8 cellular contexts compared by ENCODE assay signal in the genomic region with DNA sequence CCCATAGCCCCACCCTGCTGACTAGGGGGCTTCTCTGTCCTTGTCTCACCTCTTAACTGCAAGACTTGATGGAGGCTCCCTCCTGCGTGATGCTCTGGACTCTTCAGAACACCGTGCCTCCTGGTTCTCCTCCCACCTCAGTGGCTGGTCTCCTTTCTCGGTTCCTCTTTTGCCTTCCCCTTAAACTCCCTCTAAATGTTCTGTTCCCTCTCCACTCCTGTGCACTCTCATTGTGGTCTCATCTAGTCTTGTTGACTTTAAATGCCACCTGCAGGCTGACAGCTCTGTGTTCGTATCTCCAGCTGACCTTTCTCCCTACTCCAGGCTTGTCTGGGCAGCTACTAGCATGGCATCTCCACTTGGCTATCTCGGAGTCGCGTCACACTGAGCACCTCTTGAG. TPM values are rescaled to one million over a fixed set of nuclear protein-coding genes. Genes with fewer than 3 reads are reported as not detected.
DNase-seq lines count a peak whose midpoint lies in the region; ATAC-seq and TF ChIP-seq lines count a peak whose summit lies in the region.

No MANE protein-coding gene starts in this region.

- no peak overlapping the region for H2BK5ac ChIP-seq in neuronal stem cell (ENCODE audit: low read length)

- H3K14ac ChIP-seq in neuronal stem cell (ENCODE audit: low read length), result no peak overlapping the region

- H3K9ac ChIP-seq in neuronal stem cell (ENCODE audit: low read depth, low read length, poor library complexity), result no peak overlapping the region

- H3K9me3 ChIP-seq in BE2C (no peaks in the 10 kb centered on the region), neuronal stem cell (replicated peaks in 1 of 2; ENCODE audit: control insufficient read depth in 2 of 2, insufficient read depth in 1 of 2, low read depth in 1 of 2, low read length in 2 of 2) (no peaks in the 10 kb centered on the region)

- no peaks in the 10 kb centered on the region for H3K27me3 Mint-ChIP-seq in CD14-positive monocyte (ENCODE audit: low read depth in 3 of 3)

- peak; percentile 83 for ATAC-seq in GM19035 (IDR thresholded peaks at IDR 0.05; ENCODE audit: unreplicated experiment)
- ATAC-seq in HG03039 (IDR thresholded peaks at IDR 0.05; ENCODE audit: unreplicated experiment), result peak; percentile 86
- ATAC-seq in sciatic nerve, result no peak

- TF ChIP-seq CTCF in CD14-positive monocyte (IDR thresholded peaks at IDR 0.05) (no peak), BE2C (IDR thresholded peaks at IDR 0.05; ENCODE audit: low read depth, low read length) (no peak)

- H4K91ac ChIP-seq in neuronal stem cell (ENCODE audit: low read depth, low read length, poor library complexity), result no peak overlapping the region

- H3K36me3 Mint-ChIP-seq in CD14-positive monocyte, result peaks cover 89 to 99% of the 10 kb centered on the region in 2 donors

- no peaks in the 10 kb centered on the region for H3K9me3 Mint-ChIP-seq in CD14-positive monocyte

- H3K27ac Mint-ChIP-seq in CD14-positive monocyte, result peak overlapping the region in 6 of 7 donors; percentile 40 to 72 (median 53)

- H3K18ac ChIP-seq in neuronal stem cell (ENCODE audit: low read length), result no peak overlapping the region

- no peak overlapping the region for H2AK5ac ChIP-seq in neuronal stem cell (ENCODE audit: low read depth, low read length)

- H3K4me1 ChIP-seq in BE2C (peaks cover 12% of the 10 kb centered on the region), neuronal stem cell (ENCODE audit: control insufficient read depth in 2 of 2, insufficient read depth in 1 of 2, low read depth in 1 of 2, low read length in 2 of 2) (no peaks in the 10 kb centered on the region)

- H3K4me2 ChIP-seq in neuronal stem cell (ENCODE audit: insufficient read depth, low read length, poor library complexity, severe bottlenecking), result no peak overlapping the region

- no peak overlapping the region for H2BK120ac ChIP-seq in neuronal stem cell (ENCODE audit: low read depth, low read length)

- H3K4ac ChIP-seq in neuronal stem cell (ENCODE audit: low read length), result no peak overlapping the region

- no peaks in the 10 kb centered on the region for H3K79me1 ChIP-seq in neuronal stem cell (ENCODE audit: low read depth, low read length)

- no peak overlapping the region for H3K27ac ChIP-seq in neuronal stem cell (replicated peaks; ENCODE audit: low read length)

- no peak overlapping the region for H3K4me3 Mint-ChIP-seq in CD14-positive monocyte

- peaks cover 10% of the 10 kb centered on the region for H3K4me1 Mint-ChIP-seq in CD14-positive monocyte

- DNase-seq in CD14-positive monocyte (ENCODE audit: low spot score) (no peak), SKM-1 treated with dmso at 0.1 percent for 144 hours (lab: John Stamatoyannopoulos, UW; ENCODE audit: unreplicated experiment) (peak; percentile 43), activated gamma-delta T cell treated with Interleukin-2 at 50 U/mL for 16 hours (no peak), BE2C (no peak), sciatic nerve (ENCODE audit: low spot score) (no peak), neuronal stem cell (ENCODE audit: low spot score) (no peak)

- H3K27me3 ChIP-seq in BE2C, result no peaks in the 10 kb centered on the region
- no peaks in the 10 kb centered on the region for H3K27me3 ChIP-seq in neuronal stem cell (ENCODE audit: control insufficient read depth in 3 of 3, insufficient read depth in 3 of 3, low read depth in 1 of 3, low read length in 3 of 3)

- H2AFZ ChIP-seq in neuronal stem cell (ENCODE audit: low read length), result no peak overlapping the region

- H4K8ac ChIP-seq in neuronal stem cell (ENCODE audit: low read depth, low read length), result no peak overlapping the region

- no peak overlapping the region for H2BK12ac ChIP-seq in neuronal stem cell (ENCODE audit: low read length)

- WGBS in neuronal stem cell (ENCODE audit: extremely low coverage in 2 of 2, insufficient read length in 2 of 2, insufficient replicate concordance in 1 of 2), 2 donors, result no CpG with 5 or more reads among the region's 7 CpGs

- no peak overlapping the region for H3K23ac ChIP-seq in neuronal stem cell (ENCODE audit: low read depth, low read length, poor library complexity)

- intact Hi-C loops in CD14-positive monocyte (cut with micrococcal nuclease), result loop anchor here in 1 of 2 donors (5.0 kb wide), 1 partner anchor 35 kb away; no protein-coding TSS in a partner anchor
- intact Hi-C loops in sciatic nerve (cut with DNase I), result no loop called here

- H3K4me3 ChIP-seq in BE2C (ENCODE audit: low read depth, low read length) (no peak overlapping the region), neuronal stem cell (ENCODE audit: low read length in 2 of 2) (no peak overlapping the region)

- H2BK15ac ChIP-seq in neuronal stem cell (ENCODE audit: low read length), result no peak overlapping the region

- H3K36me3 ChIP-seq in BE2C (peaks cover 95% of the 10 kb centered on the region), neuronal stem cell (replicated peaks in 1 of 2; ENCODE audit: control insufficient read depth in 2 of 2, insufficient read depth in 2 of 2, low read length in 2 of 2) (peaks cover 59 to 97% of the 10 kb centered on the region in 2 donors)

RNA-seq across cellular contexts. Expression of a gene that starts 28.3 kb away (rescaled TPM):
- polyA plus RNA-seq in CD14-positive monocyte, result 10 to 100 TPM; 14.7 to 23.6 TPM
- polyA plus RNA-seq in BE2C (2012; ENCODE audit: insufficient read depth, insufficient read length, low read depth), result 459 TPM
- 496 TPM for total RNA-seq in sciatic nerve
- polyA plus RNA-seq in neuronal stem cell (2013, experiment 1 of 2), result 54.3 TPM
- 50.1 TPM for polyA plus RNA-seq in neuronal stem cell (2013, experiment 2 of 2)
